Comparison of ENCODE assay signal across 17 cellular contexts in genomic region chr17:17078832-17079231, GRCh38. TPM values are rescaled to one million over a fixed set of nuclear protein-coding genes. Genes with fewer than 3 reads are reported as not detected.
DNase-seq lines count a peak whose midpoint lies in the region; ATAC-seq, FAIRE-seq and TF ChIP-seq lines count a peak whose summit lies in the region.
"Had no signal": no experiment of that assay in that cellular context is flagged by ENCODE, and none has a peak within 500 bp of the region (broad histone marks: within the 10 kb centered on the region; RNA-seq: fewer than 3 reads in every experiment).

No MANE protein-coding gene starts in this region.

- 85 to 92% (median 91%) methylated on average over 7 of the region's 7 CpGs for WGBS in adrenal gland, 4 donors
- WGBS in liver: 54% methylated on average over 7 of the region's 7 CpGs
- 34 to 68% (median 48%) methylated on average over 7 of the region's 7 CpGs for WGBS in small intestine, 3 donors

- H3K27me3 ChIP-seq in adrenal gland (no peaks in the 10 kb centered on the region), liver (ENCODE audit: control insufficient read depth in 4 of 4, insufficient read depth in 4 of 4, low read length in 3 of 4) (no peaks in the 10 kb centered on the region), small intestine (ENCODE audit: control insufficient read depth in 2 of 2, insufficient read depth in 2 of 2, low read length in 2 of 2) (no peaks in the 10 kb centered on the region)
- H3K27me3 ChIP-seq: SJSA1 had no signal

- no peak for ATAC-seq in GM19395 (IDR thresholded peaks at IDR 0.05; ENCODE audit: unreplicated experiment)
- ATAC-seq: activated CD4-positive, alpha-beta T cell treated with anti-CD3 and anti-CD28 coated beads for 36 hours had no signal

- peaks cover 50% of the 10 kb centered on the region for H3K4me1 Mint-ChIP-seq in Calu3 (ENCODE audit: low read depth, unreplicated experiment)

- peaks cover 0 to 22% of the 10 kb centered on the region in 2 donors for H3K36me3 ChIP-seq in adrenal gland (replicated peaks in 1 of 2)
- peaks cover 0 to 4% (median under 1%) of the 10 kb centered on the region in 4 donors for H3K36me3 ChIP-seq in liver (ENCODE audit: control insufficient read depth in 4 of 4, insufficient read depth in 3 of 4, low read depth in 1 of 4, low read length in 3 of 4)
- peaks cover 3 to 6% of the 10 kb centered on the region in 2 donors for H3K36me3 ChIP-seq in small intestine (ENCODE audit: control insufficient read depth in 2 of 2, insufficient read depth in 2 of 2, low read length in 2 of 2)

- H3K4me1 ChIP-seq in adrenal gland (replicated peaks in 1 of 2): peaks cover 30 to 75% of the 10 kb centered on the region in 2 donors
- H3K4me1 ChIP-seq in liver (ENCODE audit: control insufficient read depth in 4 of 4, insufficient read depth in 4 of 4, low read length in 3 of 4): peaks cover 21 to 63% (median 49%) of the 10 kb centered on the region in 4 donors
- H3K4me1 ChIP-seq in small intestine (ENCODE audit: control insufficient read depth in 2 of 2, insufficient read depth in 1 of 2, low read depth in 1 of 2, low read length in 1 of 2): peaks cover 9 to 21% of the 10 kb centered on the region in 2 donors
- H3K4me1 ChIP-seq: parathyroid adenoma had no signal

- TSS peak; percentile 8 for BruUV-seq in Calu3 (replicated peaks; lab: Mats Ljungman, UMichigan)

- H3K4me3 ChIP-seq in adrenal gland (no peak overlapping the region), liver (ENCODE audit: low read depth in 1 of 3, low read length in 3 of 3) (no peak overlapping the region), small intestine (ENCODE audit: low read depth in 1 of 2, low read length in 2 of 2) (no peak overlapping the region)
- H3K4me3 ChIP-seq: GM23248, SJSA1 had no signal

- CTCF ChIA-PET in Calu3 (lab: Charles Lee): no interaction called here

- peak overlapping the region; percentile 33 for H3K27ac Mint-ChIP-seq in Calu3 (ENCODE audit: unreplicated experiment)
- H3K27ac Mint-ChIP-seq: activated CD4-positive, alpha-beta T cell treated with anti-CD3 and anti-CD28 coated beads for 36 hours; stimulated activated naive CD8-positive, alpha-beta T cell treated with anti-CD3 and anti-CD28 coated beads, Interleukin-15, Interleukin-2, amounts not matched to agents 100 ng/mL and 50 ng/mL, for 24 hours; T-helper 2 cell treated with Interferon-gamma antibody and Interleukin-4, amounts not matched to agents 5 μg/mL and 100 μg/mL, for 36 hours had no signal

- H3K27ac ChIP-seq in adrenal gland: peak overlapping the region in 3 of 5 donors; percentile 28 to 58 (median 50)
- H3K27ac ChIP-seq in liver (ENCODE audit: low read depth in 1 of 2, low read length in 2 of 2): peak overlapping the region; percentile 86 to 97
- H3K27ac ChIP-seq in small intestine (ENCODE audit: low read depth in 1 of 2, low read length in 1 of 2): peak overlapping the region; percentile 68 to 85
- H3K27ac ChIP-seq: GM23248, parathyroid adenoma, SJSA1 had no signal

- intact Hi-C loops in Calu3 (cut with micrococcal nuclease; ENCODE audit: unreplicated experiment) (no loop called here), adrenal gland (cut with DNase I) (no loop called here)

- no peak for DNase-seq in Calu3
- DNase-seq in adrenal gland: peak in 1 of 7 donors; percentile 9
- DNase-seq in small intestine: no peak
- no peak for DNase-seq in NCI-H1417 (lab: John Stamatoyannopoulos, UW)
- no peak for DNase-seq in UCSD-AML1 (lab: John Stamatoyannopoulos, UW; ENCODE audit: unreplicated experiment)
- no peak for DNase-seq in NOMO-1 treated with DMSO at 0.1 percent for 48 hours (lab: John Stamatoyannopoulos, UW; ENCODE audit: unreplicated experiment)
- DNase-seq: activated CD4-positive, alpha-beta T cell treated with anti-CD3 and anti-CD28 coated beads for 36 hours; activated naive CD4-positive, alpha-beta T cell; GM23248; NCI-H146; stimulated activated CD4-positive, alpha-beta T cell treated with anti-CD3 and anti-CD28 coated beads, Interleukin-15, amount 100 ng/mL, for 24 hours had no signal

- TF ChIP-seq RAD21 in liver (IDR thresholded peaks at IDR 0.05): no peak

- TF ChIP-seq CTCF in Calu3 (IDR thresholded peaks at IDR 0.05; ENCODE audit: unreplicated experiment) (no peak), adrenal gland (IDR thresholded peaks at IDR 0.05) (no peak), liver (IDR thresholded peaks at IDR 0.05; ENCODE audit: low read depth, low read length, missing input control) (no peak)

- TF ChIP-seq POLR2A in adrenal gland (IDR thresholded peaks at IDR 0.05): no peak

- H3K9me3 ChIP-seq in adrenal gland (replicated peaks in 1 of 3): no peaks in the 10 kb centered on the region
- H3K9me3 ChIP-seq in liver (ENCODE audit: control insufficient read depth in 4 of 4, low read length in 3 of 4): no peaks in the 10 kb centered on the region
- no peaks in the 10 kb centered on the region for H3K9me3 ChIP-seq in small intestine (ENCODE audit: control insufficient read depth, low read depth)
- H3K9me3 ChIP-seq: SJSA1 had no signal

- H3K4me3 Mint-ChIP-seq in Calu3 (ENCODE audit: low read depth, unreplicated experiment): peak overlapping the region; percentile 24
- H3K4me3 Mint-ChIP-seq: activated CD4-positive, alpha-beta T cell treated with anti-CD3 and anti-CD28 coated beads for 36 hours; stimulated activated naive CD8-positive, alpha-beta T cell treated with anti-CD3 and anti-CD28 coated beads, Interleukin-15, Interleukin-2, amounts not matched to agents 100 ng/mL and 50 ng/mL, for 24 hours; T-helper 2 cell treated with Interferon-gamma antibody and Interleukin-4, amounts not matched to agents 5 μg/mL and 100 μg/mL, for 36 hours had no signal

- no peak for FAIRE-seq in small intestine (lab: Jason Lieb, UNC)

- H3K9me3 Mint-ChIP-seq in Calu3 (ENCODE audit: low read depth, unreplicated experiment): no peaks in the 10 kb centered on the region
- H3K9me3 Mint-ChIP-seq: stimulated activated naive CD8-positive, alpha-beta T cell treated with anti-CD3 and anti-CD28 coated beads, Interleukin-15, Interleukin-2, amounts not matched to agents 100 ng/mL and 50 ng/mL, for 24 hours; T-helper 2 cell treated with Interferon-gamma antibody and Interleukin-4, amounts not matched to agents 5 μg/mL and 100 μg/mL, for 36 hours had no signal

- H3K27me3 Mint-ChIP-seq in Calu3 (ENCODE audit: unreplicated experiment): no peaks in the 10 kb centered on the region
- H3K27me3 Mint-ChIP-seq: activated CD4-positive, alpha-beta T cell treated with anti-CD3 and anti-CD28 coated beads for 36 hours; stimulated activated naive CD8-positive, alpha-beta T cell treated with anti-CD3 and anti-CD28 coated beads, Interleukin-15, Interleukin-2, amounts not matched to agents 100 ng/mL and 50 ng/mL, for 24 hours had no signal

- H3K36me3 Mint-ChIP-seq in Calu3 (ENCODE audit: insufficient read depth, unreplicated experiment): peaks cover 60% of the 10 kb centered on the region

- peak overlapping the region; percentile 35 to 75 for H3K9ac ChIP-seq in liver (ENCODE audit: low read depth in 1 of 2, low read length in 2 of 2)
- H3K9ac ChIP-seq: GM23248, parathyroid adenoma had no signal

TF ChIP-seq in liver, 16 proteins besides CTCF, POLR2A, EP300 and RAD21:
- TF ChIP-seq FOXA2 (IDR thresholded peaks at IDR 0.05) (no peak), GABPA (IDR thresholded peaks at IDR 0.05 in 1 of 2, conservative IDR thresholded peaks at IDR 0.05 in 1 of 2) (no peak), RXRA (IDR thresholded peaks at IDR 0.05) (no peak), HNF4A (conservative IDR thresholded peaks at IDR 0.05) (no peak), HNF4G (IDR thresholded peaks at IDR 0.05) (no peak), MAX (IDR thresholded peaks at IDR 0.05) (no peak), NR2F2 (IDR thresholded peaks at IDR 0.05) (no peak)
TF ChIP-seq in liver: peak in this region for 0.

RNA-seq across cellular contexts. Expression of gene MPRIP, which starts 36.6 kb away (rescaled TPM):
- 338 and 423 TPM in 2 replicates for total RNA-seq in Calu3 (2022)
- 100 to 1,000 TPM; 109 to 234 (median 168) TPM for total RNA-seq in adrenal gland
- polyA plus RNA-seq in adrenal gland: 100 to 1,000 TPM; 174 to 231 (median 176) TPM
- total RNA-seq in liver: 10 to 100 TPM; 31.5 to 61.9 TPM
- 10 to 100 TPM; 21.2 to 37.9 TPM for polyA plus RNA-seq in liver
- 100 to 1,000 TPM in 2 of 3 donors, 10 to 100 TPM in 1; 98.9 to 233 (median 219) TPM for polyA plus RNA-seq in small intestine
